In the genomic region with DNA sequence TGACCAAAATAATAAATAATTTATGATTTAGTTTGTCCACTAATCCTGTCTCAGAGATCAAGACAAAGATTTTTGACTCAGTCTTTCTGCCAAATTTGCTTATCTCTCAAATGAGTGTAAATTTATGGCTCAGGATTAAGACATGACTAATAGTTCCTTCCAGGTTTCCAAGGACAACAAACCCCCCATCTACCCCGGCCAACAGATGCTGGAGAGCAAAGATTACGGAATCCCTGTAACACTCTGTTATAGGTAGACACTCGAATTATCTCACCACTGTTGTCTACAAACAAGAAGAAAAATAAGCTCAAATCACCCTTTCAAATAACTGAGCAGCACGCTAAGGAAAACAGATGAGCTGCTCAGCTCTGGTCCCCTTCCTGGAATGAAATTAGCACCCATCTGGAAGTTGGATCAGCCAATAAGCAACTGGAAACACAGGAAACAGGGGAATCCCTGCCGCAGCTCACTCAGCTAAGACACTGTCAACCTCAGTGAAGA, we compare ENCODE assay signal across 11 cellular contexts. TPM values are rescaled to one million over a fixed set of nuclear protein-coding genes. Genes with fewer than 3 reads are reported as not detected.
DNase-seq lines count a peak whose midpoint lies in the region; ATAC-seq and TF ChIP-seq lines count a peak whose summit lies in the region.
"Had no signal": no experiment of that assay in that cellular context is flagged by ENCODE, and none has a peak within 500 bp of the region (broad histone marks: within the 10 kb centered on the region; RNA-seq: fewer than 3 reads in every experiment).

No MANE protein-coding gene starts in this region.

- H3K27me3 Mint-ChIP-seq in activated T-cell treated with anti-CD3 and anti-CD28 coated beads, Interleukin-2, amount 50 U/mL, for 72 hours (ENCODE audit: low read depth): no peaks in the 10 kb centered on the region
- H3K27me3 Mint-ChIP-seq: natural killer cell treated with Interleukin-12 subunit alpha and Interleukin-12 subunit beta and Interleukin-15 and Interleukin-18, amount 100 ng/mL, for 72 hours had no signal

- no peak for TF ChIP-seq CTCF in gastroesophageal sphincter (IDR thresholded peaks at IDR 0.05)

- ATAC-seq in gastroesophageal sphincter: no peak
- ATAC-seq in activated T-cell treated with anti-CD3 and anti-CD28 coated beads, Interleukin-2, amount 50 U/mL, for 72 hours (replicated peaks in 1 of 2): no peak
- ATAC-seq in stimulated activated naive CD8-positive, alpha-beta T cell treated with anti-CD3 and anti-CD28 coated beads, Interleukin-15, Interleukin-2, amounts not matched to agents 100 U/mL and 50 U/mL, for 24 hours: no peak
- ATAC-seq: natural killer cell treated with Interleukin-12 subunit alpha and Interleukin-12 subunit beta and Interleukin-15 and Interleukin-18, amount 100 ng/mL, for 72 hours had no signal

- 0 to 2% methylated on average over 5 of the region's 5 CpGs for WGBS in gastroesophageal sphincter (ENCODE audit: low coverage in 1 of 2), 2 donors

- peak overlapping the region; percentile 23 for H3K4me3 ChIP-seq in SJCRH30
- peak overlapping the region in 1 of 2 donors; percentile 16 for H3K4me3 ChIP-seq in gastroesophageal sphincter

- H3K4me1 ChIP-seq in SJCRH30: peaks cover 22% of the 10 kb centered on the region
- H3K4me1 ChIP-seq in gastroesophageal sphincter: peaks cover 20 to 85% (median 33%) of the 10 kb centered on the region in 3 donors

- no peaks in the 10 kb centered on the region for H3K36me3 ChIP-seq in SJCRH30
- no peaks in the 10 kb centered on the region for H3K36me3 ChIP-seq in gastroesophageal sphincter

- H3K4me1 Mint-ChIP-seq in activated T-cell treated with anti-CD3 and anti-CD28 coated beads, Interleukin-2, amount 50 U/mL, for 72 hours (ENCODE audit: low read depth): peaks cover 28% of the 10 kb centered on the region

- no peaks in the 10 kb centered on the region for H3K36me3 Mint-ChIP-seq in activated T-cell treated with anti-CD3 and anti-CD28 coated beads, Interleukin-2, amount 50 U/mL, for 72 hours (ENCODE audit: insufficient read depth in 2 of 2)
- H3K36me3 Mint-ChIP-seq: natural killer cell treated with Interleukin-12 subunit alpha and Interleukin-12 subunit beta and Interleukin-15 and Interleukin-18, amount 100 ng/mL, for 72 hours had no signal

- H3K27ac Mint-ChIP-seq in activated T-cell treated with anti-CD3 and anti-CD28 coated beads, Interleukin-2, amount 50 U/mL, for 72 hours: no peak overlapping the region

- TF ChIP-seq EP300 in gastroesophageal sphincter (IDR thresholded peaks at IDR 0.05): no peak

- H3K9me3 Mint-ChIP-seq in activated T-cell treated with anti-CD3 and anti-CD28 coated beads, Interleukin-2, amount 50 U/mL, for 72 hours: no peaks in the 10 kb centered on the region
- H3K9me3 Mint-ChIP-seq: natural killer cell treated with Interleukin-12 subunit alpha and Interleukin-12 subunit beta and Interleukin-15 and Interleukin-18, amount 100 ng/mL, for 72 hours had no signal

- DNase-seq in DMS 273 (lab: John Stamatoyannopoulos, UW; ENCODE audit: unreplicated experiment) (peak; percentile 71), SJCRH30 (peak; percentile 49 to 70), pulmonary artery endothelial cell (ENCODE audit: low read depth, low spot score) (peak; percentile 81), HuH-7.5 (ENCODE audit: low spot score) (no peak), iPS-NIHi11 (ENCODE audit: low spot score) (no peak)
- no peak for DNase-seq in activated T-cell treated with anti-CD3 and anti-CD28 coated beads, Interleukin-2, amount 50 U/mL, for 72 hours
- DNase-seq in stimulated activated naive CD8-positive, alpha-beta T cell treated with anti-CD3 and anti-CD28 coated beads, Interleukin-15, Interleukin-2, amounts not matched to agents 100 U/mL and 50 U/mL, for 24 hours: no peak
- DNase-seq: DND-41 had no signal

- no peak overlapping the region for H3K4me3 Mint-ChIP-seq in activated T-cell treated with anti-CD3 and anti-CD28 coated beads, Interleukin-2, amount 50 U/mL, for 72 hours
- H3K4me3 Mint-ChIP-seq: natural killer cell treated with Interleukin-12 subunit alpha and Interleukin-12 subunit beta and Interleukin-15 and Interleukin-18, amount 100 ng/mL, for 72 hours had no signal

- H3K9me3 ChIP-seq in SJCRH30 (replicated peaks) (no peaks in the 10 kb centered on the region), gastroesophageal sphincter (no peaks in the 10 kb centered on the region)

- no peak for TF ChIP-seq POLR2A in gastroesophageal sphincter (IDR thresholded peaks at IDR 0.05)

- no peaks in the 10 kb centered on the region for H3K27me3 ChIP-seq in SJCRH30
- no peaks in the 10 kb centered on the region for H3K27me3 ChIP-seq in gastroesophageal sphincter

- H3K27ac ChIP-seq in SJCRH30 (peak overlapping the region; percentile 23), gastroesophageal sphincter (peak overlapping the region; percentile 76 to 91 (median 83))
- H3K27ac ChIP-seq: KMS-11 had no signal

RNA-seq across cellular contexts. Expression of gene SVIL, which starts 56.8 kb away (rescaled TPM):
- total RNA-seq in SJCRH30 (2014; rRNA removed; shearing (Covaris generic)): 42.5 and 65.0 TPM in 2 replicates
- total RNA-seq in gastroesophageal sphincter (1,000 to 10,000 TPM in 2 of 4 donors, 100 to 1,000 TPM in 2; 585 to 1,262 (median 942) TPM), pulmonary artery endothelial cell (67.4 and 75.9 TPM in 2 replicates)
- total RNA-seq in activated T-cell treated with anti-CD3 and anti-CD28 coated beads, Interleukin-2, amount 50 U/mL, for 72 hours: 10 to 100 TPM; 12.2 to 14.2 TPM

Comparison
In these comparisons a context has a peak if more than half of its experiments do, and no peak if none do; other contexts are left out.
1. DNase-seq: peak in DMS 273 (single experiment), SJCRH30 (2 of 2) and pulmonary artery endothelial cell (single experiment); none in HuH-7.5 (single experiment), iPS-NIHi11 (single experiment), activated T-cell treated with anti-CD3 and anti-CD28 coated beads, Interleukin-2, amount 50 U/mL, for 72 hours (0 of 2) and stimulated activated naive CD8-positive, alpha-beta T cell treated with anti-CD3 and anti-CD28 coated beads, Interleukin-15, Interleukin-2, amounts not matched to agents 100 U/mL and 50 U/mL, for 24 hours (single experiment).